In genomic region chr7:132882714-132883428, GRCh38 we compare ENCODE assay signal across 10 cellular contexts.
DNase-seq lines count a peak whose midpoint lies in the region; ATAC-seq and TF ChIP-seq lines count a peak whose summit lies in the region.
"Had no signal": no experiment of that assay in that cellular context is flagged by ENCODE, and none has a peak within 500 bp of the region (broad histone marks: within the 10 kb centered on the region; RNA-seq: fewer than 3 reads in every experiment).

No MANE protein-coding gene starts in this region.

- no peaks in the 10 kb centered on the region for H3K9me3 ChIP-seq in hepatocyte (ENCODE audit: low read depth)

- H3K4me3 ChIP-seq in hepatocyte: no peak overlapping the region

- WGBS in hepatocyte (ENCODE audit: low lambda C conversion rate, missing lambda C conversion rate): 84% methylated on average over 2 of the region's 2 CpGs

- POLR2A ChIA-PET in activated CD4-positive, alpha-beta memory T cell treated with anti-CD3 and anti-CD28 coated beads for 36 hours (lab: Charles Lee): no interaction called here
- POLR2A ChIA-PET in activated CD4-positive, alpha-beta memory T cell treated with anti-CD3 and anti-CD28 coated beads, Interleukin-2, amount 10 ng/mL, durations not matched to agents 7 days and 5 days (lab: Charles Lee): no interaction called here

- H3K36me3 ChIP-seq in hepatocyte (replicated peaks; ENCODE audit: insufficient read depth, low read depth): no peaks in the 10 kb centered on the region

- intact Hi-C loops in activated CD4-positive, alpha-beta memory T cell treated with anti-CD3 and anti-CD28 coated beads for 36 hours (cut with micrococcal nuclease): loop anchor here (2.0 to 5.0 kb wide), 2 partner anchors 199 to 228 kb away; partner anchors contain the start of gene CHCHD3
- intact Hi-C loops in activated naive CD4-positive, alpha-beta T cell treated with anti-CD3 and anti-CD28 coated beads for 36 hours (cut with micrococcal nuclease): loop anchor here (1.0 kb wide), 2 partner anchors 110 to 199 kb away; partner anchors contain the start of gene CHCHD3

- peaks cover 26% of the 10 kb centered on the region for H3K4me1 Mint-ChIP-seq in activated CD4-positive, alpha-beta memory T cell treated with anti-CD3 and anti-CD28 coated beads for 36 hours (ENCODE audit: low read depth)
- H3K4me1 Mint-ChIP-seq in activated CD4-positive, alpha-beta memory T cell treated with anti-CD3 and anti-CD28 coated beads, Interleukin-2, amount 10 ng/mL, durations not matched to agents 7 days and 5 days: peaks cover 17% of the 10 kb centered on the region
- peaks cover 32% of the 10 kb centered on the region for H3K4me1 Mint-ChIP-seq in activated naive CD4-positive, alpha-beta T cell treated with anti-CD3 and anti-CD28 coated beads for 36 hours (ENCODE audit: low read depth)
- peaks cover 20 to 28% of the 10 kb centered on the region in 2 donors for H3K4me1 Mint-ChIP-seq in stimulated activated naive B cell treated with anti-CD40 and anti-IgM and Interleukin-4, amounts not matched to agents 10 μg/mL and 1 μg/mL and 100 μg/mL, for 72 hours

- no peak for TF ChIP-seq CTCF in hepatocyte (IDR thresholded peaks at IDR 0.05; ENCODE audit: poor library complexity)

- H3K27me3 ChIP-seq in hepatocyte: no peaks in the 10 kb centered on the region

- no peaks in the 10 kb centered on the region for H3K4me1 ChIP-seq in hepatocyte (ENCODE audit: insufficient read depth)

- no peak overlapping the region for H3K4me3 Mint-ChIP-seq in activated CD4-positive, alpha-beta memory T cell treated with anti-CD3 and anti-CD28 coated beads for 36 hours
- no peak overlapping the region for H3K4me3 Mint-ChIP-seq in activated CD4-positive, alpha-beta memory T cell treated with anti-CD3 and anti-CD28 coated beads, Interleukin-2, amount 10 ng/mL, durations not matched to agents 7 days and 5 days
- no peak overlapping the region for H3K4me3 Mint-ChIP-seq in activated naive CD4-positive, alpha-beta T cell treated with anti-CD3 and anti-CD28 coated beads for 36 hours
- H3K4me3 Mint-ChIP-seq in stimulated activated naive B cell treated with anti-CD40 and anti-IgM and Interleukin-4, amounts not matched to agents 10 μg/mL and 1 μg/mL and 100 μg/mL, for 72 hours: no peak overlapping the region

- no peaks in the 10 kb centered on the region for H3K27me3 Mint-ChIP-seq in activated CD4-positive, alpha-beta memory T cell treated with anti-CD3 and anti-CD28 coated beads for 36 hours
- H3K27me3 Mint-ChIP-seq in activated CD4-positive, alpha-beta memory T cell treated with anti-CD3 and anti-CD28 coated beads, Interleukin-2, amount 10 ng/mL, durations not matched to agents 7 days and 5 days: no peaks in the 10 kb centered on the region
- no peaks in the 10 kb centered on the region for H3K27me3 Mint-ChIP-seq in activated naive CD4-positive, alpha-beta T cell treated with anti-CD3 and anti-CD28 coated beads for 36 hours (ENCODE audit: low read depth)
- H3K27me3 Mint-ChIP-seq in stimulated activated naive B cell treated with anti-CD40 and anti-IgM and Interleukin-4, amounts not matched to agents 10 μg/mL and 1 μg/mL and 100 μg/mL, for 72 hours: no peaks in the 10 kb centered on the region

- CTCF ChIA-PET in activated CD4-positive, alpha-beta memory T cell treated with anti-CD3 and anti-CD28 coated beads for 36 hours (lab: Charles Lee): no interaction called here
- CTCF ChIA-PET in activated CD4-positive, alpha-beta memory T cell treated with anti-CD3 and anti-CD28 coated beads, Interleukin-2, amount 10 ng/mL, durations not matched to agents 7 days and 5 days (lab: Charles Lee): interaction anchor here (0.6 kb wide), 1 partner anchor 80 kb away, joined by 3 read pairs; no protein-coding TSS in a partner anchor
- CTCF ChIA-PET in activated naive CD4-positive, alpha-beta T cell treated with anti-CD3 and anti-CD28 coated beads for 36 hours (lab: Charles Lee): no interaction called here

- ATAC-seq in HG03139 (IDR thresholded peaks at IDR 0.05; ENCODE audit: unreplicated experiment): peak; percentile 59
- ATAC-seq in stimulated activated naive B cell treated with anti-CD40 and anti-IgM and Interleukin-4, amounts not matched to agents 10 μg/mL and 1 μg/mL and 100 μg/mL, for 72 hours (replicated peaks): peak; percentile 62 to 68

- H4K20me1 ChIP-seq in hepatocyte (ENCODE audit: insufficient read depth, poor library complexity, severe bottlenecking): no peaks in the 10 kb centered on the region

- H3K27ac ChIP-seq in hepatocyte: no peak overlapping the region
- H3K27ac ChIP-seq: epithelial cell of prostate had no signal

- peaks cover 15% of the 10 kb centered on the region for H3K36me3 Mint-ChIP-seq in activated CD4-positive, alpha-beta memory T cell treated with anti-CD3 and anti-CD28 coated beads for 36 hours
- peaks cover 7% of the 10 kb centered on the region for H3K36me3 Mint-ChIP-seq in activated CD4-positive, alpha-beta memory T cell treated with anti-CD3 and anti-CD28 coated beads, Interleukin-2, amount 10 ng/mL, durations not matched to agents 7 days and 5 days (ENCODE audit: low read depth)
- peaks cover 7% of the 10 kb centered on the region for H3K36me3 Mint-ChIP-seq in activated naive CD4-positive, alpha-beta T cell treated with anti-CD3 and anti-CD28 coated beads for 36 hours (ENCODE audit: low read depth)
- H3K36me3 Mint-ChIP-seq in stimulated activated naive B cell treated with anti-CD40 and anti-IgM and Interleukin-4, amounts not matched to agents 10 μg/mL and 1 μg/mL and 100 μg/mL, for 72 hours: peaks cover 21 to 34% of the 10 kb centered on the region in 2 donors

- peaks cover 2% of the 10 kb centered on the region for H3K79me2 ChIP-seq in hepatocyte

- H3K4me2 ChIP-seq in hepatocyte: no peak overlapping the region

- H2AFZ ChIP-seq in hepatocyte: no peak overlapping the region

- no peak overlapping the region for H3K27ac Mint-ChIP-seq in activated CD4-positive, alpha-beta memory T cell treated with anti-CD3 and anti-CD28 coated beads for 36 hours
- H3K27ac Mint-ChIP-seq in activated CD4-positive, alpha-beta memory T cell treated with anti-CD3 and anti-CD28 coated beads, Interleukin-2, amount 10 ng/mL, durations not matched to agents 7 days and 5 days: no peak overlapping the region
- H3K27ac Mint-ChIP-seq in activated naive CD4-positive, alpha-beta T cell treated with anti-CD3 and anti-CD28 coated beads for 36 hours: peak overlapping the region; percentile 47
- peak overlapping the region; percentile 16 for H3K27ac Mint-ChIP-seq in stimulated activated naive B cell treated with anti-CD40 and anti-IgM and Interleukin-4, amounts not matched to agents 10 μg/mL and 1 μg/mL and 100 μg/mL, for 72 hours

- H3K9me3 Mint-ChIP-seq in activated CD4-positive, alpha-beta memory T cell treated with anti-CD3 and anti-CD28 coated beads for 36 hours: no peaks in the 10 kb centered on the region
- H3K9me3 Mint-ChIP-seq in activated CD4-positive, alpha-beta memory T cell treated with anti-CD3 and anti-CD28 coated beads, Interleukin-2, amount 10 ng/mL, durations not matched to agents 7 days and 5 days: no peaks in the 10 kb centered on the region
- no peaks in the 10 kb centered on the region for H3K9me3 Mint-ChIP-seq in activated naive CD4-positive, alpha-beta T cell treated with anti-CD3 and anti-CD28 coated beads for 36 hours
- no peaks in the 10 kb centered on the region for H3K9me3 Mint-ChIP-seq in stimulated activated naive B cell treated with anti-CD40 and anti-IgM and Interleukin-4, amounts not matched to agents 10 μg/mL and 1 μg/mL and 100 μg/mL, for 72 hours

- peak; percentile 55 for DNase-seq in activated CD4-positive, alpha-beta memory T cell treated with anti-CD3 and anti-CD28 coated beads for 36 hours
- DNase-seq in activated CD4-positive, alpha-beta memory T cell treated with anti-CD3 and anti-CD28 coated beads, Interleukin-2, amount 10 ng/mL, durations not matched to agents 7 days and 5 days: no peak
- DNase-seq in activated naive CD4-positive, alpha-beta T cell treated with anti-CD3 and anti-CD28 coated beads for 36 hours: peak; percentile 65
- no peak for DNase-seq in stimulated activated naive B cell treated with anti-CD40 and anti-IgM and Interleukin-4, amounts not matched to agents 10 μg/mL and 1 μg/mL and 100 μg/mL, for 72 hours
- DNase-seq in central memory CD4-positive, alpha-beta T cell: no peak
- DNase-seq in hepatocyte (ENCODE audit: low spot score) (no peak), cerebellar nuclear complex (lab: John Stamatoyannopoulos, UW) (no peak)
- DNase-seq: NCI-H748 treated with DMSO at 0.1 percent for 48 hours had no signal

- H3K9me2 ChIP-seq in hepatocyte (replicated peaks; ENCODE audit: insufficient read depth): no peaks in the 10 kb centered on the region

Comparison
In these comparisons a context has a peak if more than half of its experiments do, and no peak if none do; other contexts are left out.
1. DNase-seq: peak in activated CD4-positive, alpha-beta memory T cell treated with anti-CD3 and anti-CD28 coated beads for 36 hours (single experiment) and activated naive CD4-positive, alpha-beta T cell treated with anti-CD3 and anti-CD28 coated beads for 36 hours (single experiment); none in activated CD4-positive, alpha-beta memory T cell treated with anti-CD3 and anti-CD28 coated beads, Interleukin-2, amount 10 ng/mL, durations not matched to agents 7 days and 5 days (single experiment), stimulated activated naive B cell treated with anti-CD40 and anti-IgM and Interleukin-4, amounts not matched to agents 10 μg/mL and 1 μg/mL and 100 μg/mL, for 72 hours (single experiment), central memory CD4-positive, alpha-beta T cell (single experiment), hepatocyte (single experiment) and cerebellar nuclear complex (0 of 2).
2. H3K27ac Mint-ChIP-seq: peak in activated naive CD4-positive, alpha-beta T cell treated with anti-CD3 and anti-CD28 coated beads for 36 hours (single experiment) and stimulated activated naive B cell treated with anti-CD40 and anti-IgM and Interleukin-4, amounts not matched to agents 10 μg/mL and 1 μg/mL and 100 μg/mL, for 72 hours (single experiment); none in activated CD4-positive, alpha-beta memory T cell treated with anti-CD3 and anti-CD28 coated beads for 36 hours (single experiment) and activated CD4-positive, alpha-beta memory T cell treated with anti-CD3 and anti-CD28 coated beads, Interleukin-2, amount 10 ng/mL, durations not matched to agents 7 days and 5 days (single experiment).